ENCODE assay signal across 26 cellular contexts in the genomic region with DNA sequence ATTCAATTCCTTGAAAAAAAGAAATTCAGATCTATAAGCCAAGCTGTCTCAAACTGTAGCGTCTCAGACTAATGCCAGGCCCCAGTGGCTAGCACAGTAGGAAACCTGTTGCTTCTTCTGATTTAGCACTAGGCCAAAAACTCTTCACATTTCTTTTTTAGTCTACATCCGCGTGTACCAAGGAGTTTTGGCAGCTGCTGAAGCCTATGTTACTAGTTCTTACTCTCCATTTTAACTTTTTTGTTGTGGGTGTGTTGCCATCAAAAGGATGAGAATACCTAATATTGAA.
DNase-seq lines count a peak whose midpoint lies in the region; ATAC-seq and TF ChIP-seq lines count a peak whose summit lies in the region.
"Had no signal": no experiment of that assay in that cellular context is flagged by ENCODE, and none has a peak within 500 bp of the region (broad histone marks: within the 10 kb centered on the region; RNA-seq: fewer than 3 reads in every experiment).

No MANE protein-coding gene starts in this region.

- H4K8ac ChIP-seq in trophoblast cell (ENCODE audit: low read depth, low read length): no peak overlapping the region

- H3K9me3 ChIP-seq in HEK293 (ENCODE audit: control insufficient read depth, insufficient read depth, low read depth, low read length) (no peaks in the 10 kb centered on the region), hepatocyte (ENCODE audit: low read depth) (no peaks in the 10 kb centered on the region), trophoblast cell (ENCODE audit: insufficient read depth, low read depth, low read length) (no peaks in the 10 kb centered on the region)
- H3K9me3 ChIP-seq: BE2C had no signal

- H3K27me3 Mint-ChIP-seq in WTC11 (ENCODE audit: low read depth): no peaks in the 10 kb centered on the region

- no peak for TF ChIP-seq CTCF in HEK293 (tag by site-specific recombination; IDR thresholded peaks at IDR 0.05)
- TF ChIP-seq CTCF in WTC11 (IDR thresholded peaks at IDR 0.05): no peak
- no peak for TF ChIP-seq CTCF in hepatocyte (IDR thresholded peaks at IDR 0.05; ENCODE audit: poor library complexity)

- H3K18ac ChIP-seq in trophoblast cell (ENCODE audit: low read length): no peak overlapping the region

- H3K36me3 Mint-ChIP-seq in WTC11: no peaks in the 10 kb centered on the region
- H3K36me3 Mint-ChIP-seq: CD4-positive, CD25-positive, alpha-beta regulatory T cell had no signal

- H2AK5ac ChIP-seq in trophoblast cell (ENCODE audit: low read length): no peak overlapping the region

- no peak overlapping the region for H4K12ac ChIP-seq in trophoblast cell (ENCODE audit: low read depth, low read length)

- H3K4me1 ChIP-seq in HEK293 (ENCODE audit: control insufficient read depth, insufficient read depth, low read length): no peaks in the 10 kb centered on the region
- peaks cover 8% of the 10 kb centered on the region for H3K4me1 ChIP-seq in hepatocyte (ENCODE audit: insufficient read depth)
- H3K4me1 ChIP-seq in trophoblast cell (ENCODE audit: control insufficient read depth in 1 of 2, insufficient read depth in 2 of 2, low read length in 2 of 2): no peaks in the 10 kb centered on the region

- H3K4me2 ChIP-seq in hepatocyte: peak overlapping the region; percentile 58
- peak overlapping the region; percentile 12 for H3K4me2 ChIP-seq in trophoblast cell (ENCODE audit: low read length)

- CTCF ChIA-PET in HEK293 (lab: Yijun Ruan, JAX): interaction anchor here (0.6 to 1.2 kb wide), 7 partner anchors 10 to 1719 kb away, joined by 3 to 5 read pairs (median 3); a partner anchor contains a TSS
- CTCF ChIA-PET in WTC11 (lab: Charles Lee): no interaction called here

- no peak overlapping the region for H4K91ac ChIP-seq in trophoblast cell (ENCODE audit: low read depth, low read length)

- H3K9me2 ChIP-seq in hepatocyte (replicated peaks; ENCODE audit: insufficient read depth): no peaks in the 10 kb centered on the region

- H3K27me3 ChIP-seq in hepatocyte (no peaks in the 10 kb centered on the region), trophoblast cell (ENCODE audit: insufficient read depth, low read length) (no peaks in the 10 kb centered on the region), H7 (ENCODE audit: control insufficient read depth, insufficient read depth, low read length) (no peaks in the 10 kb centered on the region)

- H3K9ac ChIP-seq in trophoblast cell (ENCODE audit: low read length): no peak overlapping the region
- H3K9ac ChIP-seq: GM23248 had no signal

- DNase-seq in WTC11 (ENCODE audit: low spot score) (no peak), hepatocyte (ENCODE audit: low spot score) (no peak), trophoblast cell (no peak), NOMO-1 treated with dmso at 0.1 percent for 144 hours (lab: John Stamatoyannopoulos, UW; ENCODE audit: unreplicated experiment) (no peak), NAMALWA (ENCODE audit: low spot score) (no peak), H7 (no peak)
- DNase-seq: CD4-positive, CD25-positive, alpha-beta regulatory T cell; COR-L47; DMS 273 treated with DMSO at 0.1 percent for 48 hours; DMS79 treated with DMSO at 0.1 percent for 48 hours; IMR-90; MV-4-11; NCI-H1694; NCI-H2081 treated with DMSO at 0.1 percent for 48 hours; NCI-H446 treated with DMSO at 0.1 percent for 48 hours; NCI-H526 treated with DMSO at 0.1 percent for 48 hours; PC-3; RPMI8226; SHP77 had no signal

- no peak overlapping the region for H3K27ac ChIP-seq in HEK293 (ENCODE audit: extremely low read depth, low read depth, low read length)
- no peak overlapping the region for H3K27ac ChIP-seq in hepatocyte
- H3K27ac ChIP-seq in trophoblast cell (ENCODE audit: low read depth, low read length): no peak overlapping the region
- H3K27ac ChIP-seq: GM23248, HL-60, SK-N-MC had no signal

- H3K79me2 ChIP-seq in hepatocyte (no peaks in the 10 kb centered on the region), trophoblast cell (ENCODE audit: control insufficient read depth, insufficient read depth, low read length, poor library complexity) (no peaks in the 10 kb centered on the region)

- H3K4me3 Mint-ChIP-seq in WTC11: peak overlapping the region; percentile 85
- H3K4me3 Mint-ChIP-seq: CD4-positive, CD25-positive, alpha-beta regulatory T cell had no signal

- no peaks in the 10 kb centered on the region for H3K4me1 Mint-ChIP-seq in WTC11

- no peak overlapping the region for H3K4me3 ChIP-seq in HEK293 (ENCODE audit: low read depth, low read length)
- H3K4me3 ChIP-seq in hepatocyte: no peak overlapping the region
- no peak overlapping the region for H3K4me3 ChIP-seq in trophoblast cell (ENCODE audit: low read depth, low read length)
- no peak overlapping the region; the same call in 1 of the 2 replicates for H3K4me3 ChIP-seq in H7 (ENCODE audit: insufficient read depth, low read depth, low read length)
- H3K4me3 ChIP-seq: GM12878, GM23248, SK-N-MC had no signal

- ATAC-seq in WTC11 (no peak; the same call in 1 of the 2 replicates), SK-N-SH treated with all-trans-retinoic acid at 6 μM for 48 hours (no peak)
- ATAC-seq: GM12878, PC-3 had no signal

- no peak overlapping the region for H3K14ac ChIP-seq in trophoblast cell (ENCODE audit: low read length)

- 90% methylated on average over 3 of the region's 3 CpGs for WGBS in hepatocyte (ENCODE audit: low lambda C conversion rate, missing lambda C conversion rate)
- WGBS in trophoblast cell (ENCODE audit: extremely low coverage, insufficient coverage, insufficient read length): no CpG with 5 or more reads among the region's 3 CpGs

- no peak overlapping the region for H3K4ac ChIP-seq in trophoblast cell (ENCODE audit: low read depth, low read length)

- no peaks in the 10 kb centered on the region for H4K20me1 ChIP-seq in hepatocyte (ENCODE audit: insufficient read depth, poor library complexity, severe bottlenecking)

- peaks cover 5% of the 10 kb centered on the region for H3K9me3 Mint-ChIP-seq in WTC11

- no peaks in the 10 kb centered on the region for H3K79me1 ChIP-seq in trophoblast cell (ENCODE audit: low read length)

- H3K27ac Mint-ChIP-seq in WTC11: no peak overlapping the region
- H3K27ac Mint-ChIP-seq: CD4-positive, CD25-positive, alpha-beta regulatory T cell had no signal

- no peak overlapping the region for H3K23ac ChIP-seq in trophoblast cell (ENCODE audit: low read length)

- no peak overlapping the region for H2BK120ac ChIP-seq in trophoblast cell (ENCODE audit: insufficient read depth, low read length, poor library complexity)

- H2AFZ ChIP-seq in hepatocyte: peak overlapping the region; percentile 46
- no peak overlapping the region for H2AFZ ChIP-seq in trophoblast cell (ENCODE audit: insufficient read depth, low read length, poor library complexity)
- H2AFZ ChIP-seq: GM23248 had no signal

- H2BK5ac ChIP-seq in trophoblast cell (ENCODE audit: low read depth, low read length, poor library complexity): no peak overlapping the region

- no peak overlapping the region for H2BK12ac ChIP-seq in trophoblast cell (ENCODE audit: low read length)

- H3K36me3 ChIP-seq in HEK293 (ENCODE audit: control insufficient read depth in 2 of 2, insufficient read depth in 1 of 2, low read length in 2 of 2): no peaks in the 10 kb centered on the region
- H3K36me3 ChIP-seq in hepatocyte (replicated peaks; ENCODE audit: insufficient read depth, low read depth): no peaks in the 10 kb centered on the region
- H3K36me3 ChIP-seq in trophoblast cell (ENCODE audit: control insufficient read depth in 1 of 2, insufficient read depth in 2 of 2, low read length in 2 of 2): no peaks in the 10 kb centered on the region
- H3K36me3 ChIP-seq in H7 (replicated peaks; ENCODE audit: control insufficient read depth, insufficient read depth, low read length): no peaks in the 10 kb centered on the region
- H3K36me3 ChIP-seq: BE2C had no signal

- POLR2A ChIA-PET in HEK293 (lab: Yijun Ruan, JAX) (no interaction called here), WTC11 (lab: Charles Lee) (no interaction called here)

TF ChIP-seq in WTC11, 78 proteins besides CTCF, POLR2A, EP300 and RAD21 (continues in another document):
- TF ChIP-seq SMAD4 (CRISPR knock-in tag; IDR thresholded peaks at IDR 0.05) (no peak), FOXJ3 (CRISPR knock-in tag; IDR thresholded peaks at IDR 0.05; ENCODE audit: borderline replicate concordance) (no peak), JUN (CRISPR knock-in tag; IDR thresholded peaks at IDR 0.05) (no peak), NFE2L1 (CRISPR knock-in tag; IDR thresholded peaks at IDR 0.05) (no peak)
- TF ChIP-seq, protein P1, sequence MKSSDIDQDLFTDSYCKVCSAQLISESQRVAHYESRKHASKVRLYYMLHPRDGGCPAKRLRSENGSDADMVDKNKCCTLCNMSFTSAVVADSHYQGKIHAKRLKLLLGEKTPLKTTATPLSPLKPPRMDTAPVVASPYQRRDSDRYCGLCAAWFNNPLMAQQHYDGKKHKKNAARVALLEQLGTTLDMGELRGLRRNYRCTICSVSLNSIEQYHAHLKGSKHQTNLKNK (CRISPR knock-in tag; IDR thresholded peaks at IDR 0.05): no peak

TF ChIP-seq in SK-N-SH treated with all-trans-retinoic acid at 6 μM for 48 hours, 23 proteins besides CTCF, POLR2A, EP300 and RAD21 (continues in another document):
- TF ChIP-seq, protein P2, sequence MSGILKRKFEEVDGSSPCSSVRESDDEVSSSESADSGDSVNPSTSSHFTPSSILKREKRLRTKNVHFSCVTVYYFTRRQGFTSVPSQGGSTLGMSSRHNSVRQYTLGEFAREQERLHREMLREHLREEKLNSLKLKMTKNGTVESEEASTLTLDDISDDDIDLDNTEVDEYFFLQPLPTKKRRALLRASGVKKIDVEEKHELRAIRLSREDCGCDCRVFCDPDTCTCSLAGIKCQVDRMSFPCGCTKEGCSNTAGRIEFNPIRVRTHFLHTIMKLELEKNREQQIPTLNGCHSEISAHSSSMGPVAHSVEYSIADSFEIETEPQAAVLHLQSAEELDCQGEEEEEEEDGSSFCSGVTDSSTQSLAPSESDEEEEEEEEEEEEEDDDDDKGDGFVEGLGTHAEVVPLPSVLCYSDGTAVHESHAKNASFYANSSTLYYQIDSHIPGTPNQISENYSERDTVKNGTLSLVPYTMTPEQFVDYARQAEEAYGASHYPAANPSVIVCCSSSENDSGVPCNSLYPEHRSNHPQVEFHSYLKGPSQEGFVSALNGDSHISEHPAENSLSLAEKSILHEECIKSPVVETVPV (CRISPR knock-in tag; IDR thresholded peaks at IDR 0.05): no peak
- TF ChIP-seq, protein P3, sequence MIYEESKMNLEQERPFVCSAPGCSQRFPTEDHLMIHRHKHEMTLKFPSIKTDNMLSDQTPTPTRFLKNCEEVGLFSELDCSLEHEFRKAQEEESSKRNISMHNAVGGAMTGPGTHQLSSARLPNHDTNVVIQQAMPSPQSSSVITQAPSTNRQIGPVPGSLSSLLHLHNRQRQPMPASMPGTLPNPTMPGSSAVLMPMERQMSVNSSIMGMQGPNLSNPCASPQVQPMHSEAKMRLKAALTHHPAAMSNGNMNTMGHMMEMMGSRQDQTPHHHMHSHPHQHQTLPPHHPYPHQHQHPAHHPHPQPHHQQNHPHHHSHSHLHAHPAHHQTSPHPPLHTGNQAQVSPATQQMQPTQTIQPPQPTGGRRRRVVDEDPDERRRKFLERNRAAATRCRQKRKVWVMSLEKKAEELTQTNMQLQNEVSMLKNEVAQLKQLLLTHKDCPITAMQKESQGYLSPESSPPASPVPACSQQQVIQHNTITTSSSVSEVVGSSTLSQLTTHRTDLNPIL (CRISPR knock-in tag; IDR thresholded peaks at IDR 0.05; ENCODE audit: low read depth): no peak
- TF ChIP-seq ZC3H10 (CRISPR knock-in tag; IDR thresholded peaks at IDR 0.05) (no peak), RARB (CRISPR knock-in tag; IDR thresholded peaks at IDR 0.05) (no peak), ISL1 (CRISPR knock-in tag; IDR thresholded peaks at IDR 0.05) (no peak)
